ENCODE assay signal across 28 cellular contexts in the genomic region with DNA sequence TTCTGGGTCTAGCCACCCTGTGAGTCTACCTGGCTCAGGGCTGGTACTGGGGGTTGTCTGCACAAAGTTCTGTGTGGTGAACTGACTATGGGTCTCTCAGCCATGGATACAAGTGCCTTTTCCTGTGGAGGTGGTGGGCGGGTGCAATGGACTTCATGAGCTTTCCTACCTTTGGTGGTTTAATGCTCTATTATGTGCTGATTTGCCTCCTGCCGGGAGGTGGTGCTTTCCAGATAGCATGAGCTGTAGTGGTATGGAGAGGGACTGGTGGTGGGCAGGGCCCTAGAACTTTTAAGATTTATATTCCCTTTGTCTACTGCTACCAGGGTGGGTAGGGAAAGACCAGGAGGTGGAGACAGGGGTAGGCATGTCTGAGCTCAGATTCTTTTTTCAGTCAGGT.
"Had no signal": no experiment of that assay in that cellular context is flagged by ENCODE, and none has a peak within 500 bp of the region (broad histone marks: within the 10 kb centered on the region; RNA-seq: fewer than 3 reads in every experiment).

No MANE protein-coding gene starts in this region.

- ATAC-seq: stimulated activated effector memory CD8-positive, alpha-beta T cell treated with anti-CD3 and anti-CD28 coated beads, Interleukin-12 subunit alpha, Interleukin-12 subunit beta, amount 100 ng/mL, for 72 hours; stimulated activated memory B cell treated with anti-CD40 and anti-IgM and Interleukin-4, amounts not matched to agents 10 μg/mL and 1 μg/mL and 100 μg/mL, for 72 hours; stimulated activated naive B cell treated with anti-CD40 and anti-IgM and Interleukin-4, amounts not matched to agents 10 μg/mL and 1 μg/mL and 100 μg/mL, for 72 hours; stimulated activated naive CD8-positive, alpha-beta T cell treated with anti-CD3 and anti-CD28 coated beads, Interleukin-15, amount 100 ng/mL, for 72 hours; stimulated activated naive CD8-positive, alpha-beta T cell treated with anti-CD3 and anti-CD28 coated beads, Interleukin-15, Interleukin-2, amounts not matched to agents 100 U/mL and 50 U/mL, for 24 hours; upper lobe of right lung had no signal

- H3K4me3 ChIP-seq: stomach, suprapubic skin, testis, thoracic aorta, thyroid gland, tibial artery, tibial nerve, transverse colon, upper lobe of left lung, upper lobe of right lung, uterus, vagina had no signal

- H3K9me3 Mint-ChIP-seq: stimulated activated effector memory CD8-positive, alpha-beta T cell treated with anti-CD3 and anti-CD28 coated beads, Interleukin-12 subunit alpha, Interleukin-12 subunit beta, amount 100 ng/mL, for 72 hours; stimulated activated naive CD8-positive, alpha-beta T cell treated with anti-CD3 and anti-CD28 coated beads, Interleukin-15, amount 100 ng/mL, for 72 hours; type B pancreatic cell had no signal

- H3K27me3 Mint-ChIP-seq: stimulated activated memory B cell treated with anti-CD40 and anti-IgM and Interleukin-4, amounts not matched to agents 10 μg/mL and 1 μg/mL and 100 μg/mL, for 72 hours; stimulated activated naive B cell treated with anti-CD40 and anti-IgM and Interleukin-4, amounts not matched to agents 10 μg/mL and 1 μg/mL and 100 μg/mL, for 72 hours; stimulated activated naive CD8-positive, alpha-beta T cell treated with anti-CD3 and anti-CD28 coated beads, Interleukin-15, amount 100 ng/mL, for 72 hours; stimulated activated naive CD8-positive, alpha-beta T cell treated with anti-CD3 and anti-CD28 coated beads, Interleukin-15, Interleukin-2, amounts not matched to agents 100 ng/mL and 50 ng/mL, for 24 hours; type B pancreatic cell had no signal

- H3K27ac Mint-ChIP-seq: stimulated activated effector memory CD8-positive, alpha-beta T cell treated with anti-CD3 and anti-CD28 coated beads, Interleukin-12 subunit alpha, Interleukin-12 subunit beta, amount 100 ng/mL, for 72 hours; stimulated activated memory B cell treated with anti-CD40 and anti-IgM and Interleukin-4, amounts not matched to agents 10 μg/mL and 1 μg/mL and 100 μg/mL, for 72 hours; stimulated activated naive B cell treated with anti-CD40 and anti-IgM and Interleukin-4, amounts not matched to agents 10 μg/mL and 1 μg/mL and 100 μg/mL, for 72 hours; stimulated activated naive CD8-positive, alpha-beta T cell treated with anti-CD3 and anti-CD28 coated beads, Interleukin-15, amount 100 ng/mL, for 72 hours; stimulated activated naive CD8-positive, alpha-beta T cell treated with anti-CD3 and anti-CD28 coated beads, Interleukin-15, Interleukin-2, amounts not matched to agents 100 ng/mL and 50 ng/mL, for 24 hours; type B pancreatic cell had no signal

- DNase-seq: stimulated activated CD4-positive, alpha-beta T cell treated with anti-CD3 and anti-CD28 coated beads, Interleukin-2, amount 100 ng/mL, for 48 hours; stimulated activated CD4-positive, alpha-beta T cell treated with anti-CD3 and anti-CD28 coated beads, Interleukin-4, amount 100 ng/mL, for 1 hour; stimulated activated CD4-positive, alpha-beta T cell treated with anti-CD3 and anti-CD28 coated beads, Interleukin-4, amount 100 ng/mL, for 24 hours; stimulated activated CD4-positive, alpha-beta T cell treated with anti-CD3 and anti-CD28 coated beads, Interleukin-4, amount 100 ng/mL, for 4 hours; stimulated activated CD8-positive, alpha-beta memory T cell treated with anti-CD3 and anti-CD28 coated beads, Interleukin-4, amount 100 ng/mL, for 48 hours; stimulated activated naive B cell treated with anti-CD40 and anti-IgM and Interleukin-4, amounts not matched to agents 10 μg/mL and 1 μg/mL and 100 μg/mL, for 72 hours; stimulated activated naive CD4-positive, alpha-beta T cell; stimulated activated naive CD4-positive, alpha-beta T cell treated with Interleukin-2 at 50 U/mL for 16 hours; stimulated activated naive CD8-positive, alpha-beta T cell treated with anti-CD3 and anti-CD28 coated beads, Interleukin-15, amount 100 ng/mL, for 72 hours; stimulated activated naive CD8-positive, alpha-beta T cell treated with anti-CD3 and anti-CD28 coated beads, Interleukin-15, Interleukin-2, amounts not matched to agents 100 U/mL and 50 U/mL, for 24 hours; stomach; substantia nigra; testis; thyroid gland; tibial artery; transverse colon; trophoblast cell; upper lobe of left lung; upper lobe of right lung; uterus had no signal

- H3K36me3 Mint-ChIP-seq: stimulated activated effector memory CD8-positive, alpha-beta T cell treated with anti-CD3 and anti-CD28 coated beads, Interleukin-12 subunit alpha, Interleukin-12 subunit beta, amount 100 ng/mL, for 72 hours; type B pancreatic cell had no signal

- H3K27ac ChIP-seq: stomach, suprapubic skin, testis, thoracic aorta, thyroid gland, tibial artery, tibial nerve, transverse colon, upper lobe of left lung, upper lobe of right lung, uterus, vagina had no signal

- H3K9me3 ChIP-seq: suprapubic skin, testis, thoracic aorta, thyroid gland, transverse colon, upper lobe of right lung, uterus, vagina had no signal

- H3K4me3 Mint-ChIP-seq: stimulated activated effector memory CD8-positive, alpha-beta T cell treated with anti-CD3 and anti-CD28 coated beads, Interleukin-12 subunit alpha, Interleukin-12 subunit beta, amount 100 ng/mL, for 72 hours; stimulated activated memory B cell treated with anti-CD40 and anti-IgM and Interleukin-4, amounts not matched to agents 10 μg/mL and 1 μg/mL and 100 μg/mL, for 72 hours; stimulated activated naive B cell treated with anti-CD40 and anti-IgM and Interleukin-4, amounts not matched to agents 10 μg/mL and 1 μg/mL and 100 μg/mL, for 72 hours; stimulated activated naive CD8-positive, alpha-beta T cell treated with anti-CD3 and anti-CD28 coated beads, Interleukin-15, amount 100 ng/mL, for 72 hours; stimulated activated naive CD8-positive, alpha-beta T cell treated with anti-CD3 and anti-CD28 coated beads, Interleukin-15, Interleukin-2, amounts not matched to agents 100 ng/mL and 50 ng/mL, for 24 hours; type B pancreatic cell had no signal

- H3K4me1 ChIP-seq: stomach, suprapubic skin, testis, thyroid gland, tibial artery, tibial nerve, transverse colon, upper lobe of left lung, upper lobe of right lung, uterus, vagina had no signal

- H3K27me3 ChIP-seq: suprapubic skin, testis, thyroid gland, tibial artery, tibial nerve, transverse colon, upper lobe of left lung, upper lobe of right lung, vagina had no signal

- H3K4me1 Mint-ChIP-seq: stimulated activated effector memory CD8-positive, alpha-beta T cell treated with anti-CD3 and anti-CD28 coated beads, Interleukin-12 subunit alpha, Interleukin-12 subunit beta, amount 100 ng/mL, for 72 hours; stimulated activated memory B cell treated with anti-CD40 and anti-IgM and Interleukin-4, amounts not matched to agents 10 μg/mL and 1 μg/mL and 100 μg/mL, for 72 hours; stimulated activated naive CD8-positive, alpha-beta T cell treated with anti-CD3 and anti-CD28 coated beads, Interleukin-15, amount 100 ng/mL, for 72 hours had no signal

- H3K36me3 ChIP-seq: stomach, suprapubic skin, thoracic aorta, thyroid gland, tibial artery, tibial nerve, transverse colon, upper lobe of left lung, upper lobe of right lung, uterus, vagina had no signal
